ENCODE assay signal across 8 cellular contexts in the genomic region with DNA sequence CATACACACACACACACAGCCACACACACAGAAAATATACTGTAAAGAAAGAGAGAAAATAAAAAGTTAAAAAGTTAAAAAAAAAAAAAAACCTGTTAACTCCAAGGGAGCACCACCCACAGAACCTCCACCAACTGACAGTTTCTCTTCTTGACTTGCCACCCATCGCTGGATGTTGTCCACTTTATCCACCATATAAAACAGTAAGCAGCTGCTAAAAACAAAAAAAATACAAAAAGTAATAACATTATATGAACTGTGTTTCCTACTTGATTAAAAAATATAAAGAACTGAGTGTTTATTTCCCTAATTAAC. TPM values are rescaled to one million over a fixed set of nuclear protein-coding genes. Genes with fewer than 3 reads are reported as not detected.
DNase-seq lines count a peak whose midpoint lies in the region; ATAC-seq and TF ChIP-seq lines count a peak whose summit lies in the region.

No MANE protein-coding gene starts in this region.

- TF ChIP-seq CTCF in activated CD8-positive, alpha-beta T cell treated with anti-CD3 and anti-CD28 coated beads for 36 hours (IDR thresholded peaks at IDR 0.05), result no peak

- H3K4me3 Mint-ChIP-seq in activated CD8-positive, alpha-beta T cell treated with anti-CD3 and anti-CD28 coated beads for 36 hours, result peak overlapping the region; percentile 95
- H3K4me3 Mint-ChIP-seq in stimulated activated naive CD8-positive, alpha-beta T cell treated with anti-CD3 and anti-CD28 coated beads, Interleukin-15, amount 100 ng/mL, for 72 hours, result peak overlapping the region; percentile 86 to 91

- POLR2A ChIA-PET in activated CD8-positive, alpha-beta T cell treated with anti-CD3 and anti-CD28 coated beads for 36 hours (lab: Charles Lee), result interaction anchor here (0.6 to 1.7 kb wide), 8 partner anchors 17 to 246 kb away, joined by 3 to 4 read pairs (median 3); a partner anchor contains a TSS

- CTCF ChIA-PET in activated CD8-positive, alpha-beta T cell treated with anti-CD3 and anti-CD28 coated beads for 36 hours (lab: Charles Lee), result interaction anchor here (0.7 to 7.8 kb wide), 5 partner anchors 10 to 1518 kb away, joined by 3 to 91 read pairs (median 3); no protein-coding TSS in a partner anchor

- no peaks in the 10 kb centered on the region for H3K9me3 Mint-ChIP-seq in activated CD8-positive, alpha-beta T cell treated with anti-CD3 and anti-CD28 coated beads for 36 hours
- H3K9me3 Mint-ChIP-seq in stimulated activated naive CD8-positive, alpha-beta T cell treated with anti-CD3 and anti-CD28 coated beads, Interleukin-15, amount 100 ng/mL, for 72 hours, result no peaks in the 10 kb centered on the region

- H3K4me1 Mint-ChIP-seq in activated CD8-positive, alpha-beta T cell treated with anti-CD3 and anti-CD28 coated beads for 36 hours (ENCODE audit: low read depth), result peaks cover 56% of the 10 kb centered on the region
- peaks cover 56% of the 10 kb centered on the region for H3K4me1 Mint-ChIP-seq in stimulated activated naive CD8-positive, alpha-beta T cell treated with anti-CD3 and anti-CD28 coated beads, Interleukin-15, amount 100 ng/mL, for 72 hours

- intact Hi-C loops in activated CD8-positive, alpha-beta T cell treated with anti-CD3 and anti-CD28 coated beads for 36 hours (cut with micrococcal nuclease), result no loop called here

- peak overlapping the region; percentile 91 for H3K27ac Mint-ChIP-seq in activated CD8-positive, alpha-beta T cell treated with anti-CD3 and anti-CD28 coated beads for 36 hours
- peak overlapping the region in 1 of 2 donors; percentile 58 for H3K27ac Mint-ChIP-seq in stimulated activated naive CD8-positive, alpha-beta T cell treated with anti-CD3 and anti-CD28 coated beads, Interleukin-15, amount 100 ng/mL, for 72 hours

- H3K9me3 ChIP-seq in iPS-18c (ENCODE audit: control insufficient read depth, insufficient read depth, low read length), result no peaks in the 10 kb centered on the region

- peak; percentile 39 for DNase-seq in NCI-H82 (lab: John Stamatoyannopoulos, UW)
- DNase-seq in NCI-H82 treated with DMSO at 0.1 percent for 48 hours (lab: John Stamatoyannopoulos, UW; ENCODE audit: unreplicated experiment), result no peak
- DNase-seq in activated CD8-positive, alpha-beta T cell treated with anti-CD3 and anti-CD28 coated beads for 36 hours, result no peak
- no peak for DNase-seq in stimulated activated naive CD8-positive, alpha-beta T cell treated with anti-CD3 and anti-CD28 coated beads, Interleukin-15, amount 100 ng/mL, for 72 hours
- no peak for DNase-seq in activated CD4-positive, CD25-positive, alpha-beta regulatory T cell (lab: John Stamatoyannopoulos, UW)

- ATAC-seq in activated CD8-positive, alpha-beta T cell treated with anti-CD3 and anti-CD28 coated beads for 36 hours, result no peak
- no peak for ATAC-seq in stimulated activated naive CD8-positive, alpha-beta T cell treated with anti-CD3 and anti-CD28 coated beads, Interleukin-15, amount 100 ng/mL, for 72 hours
- ATAC-seq in HG03457 (IDR thresholded peaks at IDR 0.05; ENCODE audit: unreplicated experiment) (no peak), HG03432 (IDR thresholded peaks at IDR 0.05; ENCODE audit: unreplicated experiment) (no peak)

- peaks cover 16% of the 10 kb centered on the region for H3K27me3 Mint-ChIP-seq in activated CD8-positive, alpha-beta T cell treated with anti-CD3 and anti-CD28 coated beads for 36 hours
- H3K27me3 Mint-ChIP-seq in stimulated activated naive CD8-positive, alpha-beta T cell treated with anti-CD3 and anti-CD28 coated beads, Interleukin-15, amount 100 ng/mL, for 72 hours, result peaks cover 17% of the 10 kb centered on the region

- peak overlapping the region; percentile 72; the same call in 1 of the 2 replicates for H3K4me3 ChIP-seq in iPS-18c (ENCODE audit: insufficient read depth, low read depth, low read length)

- H3K36me3 Mint-ChIP-seq in activated CD8-positive, alpha-beta T cell treated with anti-CD3 and anti-CD28 coated beads for 36 hours (ENCODE audit: low read depth), result peaks cover 8% of the 10 kb centered on the region

RNA-seq across cellular contexts. Expression of a gene that starts 1.2 kb away (rescaled TPM):
- total RNA-seq in activated CD8-positive, alpha-beta T cell treated with anti-CD3 and anti-CD28 coated beads for 36 hours, result 1 to 10 TPM; 8.2 to 9.2 TPM

RNA-seq across cellular contexts. Expression of a gene that starts 10.6 kb away (rescaled TPM):
- 1 to 10 TPM; 1.3 to 1.5 TPM for total RNA-seq in activated CD8-positive, alpha-beta T cell treated with anti-CD3 and anti-CD28 coated beads for 36 hours

RNA-seq across cellular contexts. Expression of a gene that starts 59.8 kb away (rescaled TPM):
- 10 to 100 TPM; 15.8 to 18.5 TPM for total RNA-seq in activated CD8-positive, alpha-beta T cell treated with anti-CD3 and anti-CD28 coated beads for 36 hours
